Comparison of ENCODE assay signal across 22 cellular contexts in genomic region chr20:37904845-37905244, GRCh38. TPM values are rescaled to one million over a fixed set of nuclear protein-coding genes. Genes with fewer than 3 reads are reported as not detected.
DNase-seq lines count a peak whose midpoint lies in the region; ATAC-seq, FAIRE-seq and TF ChIP-seq lines count a peak whose summit lies in the region.
"Had no signal": no experiment of that assay in that cellular context is flagged by ENCODE, and none has a peak within 500 bp of the region (broad histone marks: within the 10 kb centered on the region; RNA-seq: fewer than 3 reads in every experiment).

No MANE protein-coding gene starts in this region.

- intact Hi-C loops in HepG2 (cut with micrococcal nuclease; ENCODE audit: unreplicated experiment): no loop called here
- intact Hi-C loops in right lobe of liver (cut with DNase I): loop anchor here in 1 of 2 donors (10.0 kb wide), 1 partner anchor 90 kb away; no protein-coding TSS in a partner anchor
- intact Hi-C loops in K562 (cut with micrococcal nuclease): loop anchor here (5.0 kb wide), 1 partner anchor 317 kb away; no protein-coding TSS in a partner anchor
- intact Hi-C loops in transverse colon (cut with DNase I; ENCODE audit: low total_unique reads): no loop called here

- POLR2A ChIA-PET in HepG2 (lab: Yijun Ruan, JAX) (no interaction called here), K562 (lab: Yijun Ruan, JAX) (interaction anchor here (0.6 kb wide), 1 partner anchor 25 kb away, joined by 3 read pairs; no protein-coding TSS in a partner anchor)

- H3K9me3 Mint-ChIP-seq in nephron (no peaks in the 10 kb centered on the region), type B pancreatic cell (no peaks in the 10 kb centered on the region)
- H3K9me3 Mint-ChIP-seq: CD4-positive, alpha-beta T cell had no signal

- H3K27me3 ChIP-seq in HepG2 (ENCODE audit: control insufficient read depth in 1 of 2, insufficient read depth in 2 of 2, low read length in 2 of 2): peaks cover 14 to 70% of the 10 kb centered on the region in 2 experiments; a peak in 4 of 5 replicates
- H3K27me3 ChIP-seq in right lobe of liver: no peaks in the 10 kb centered on the region
- peaks cover 16 to 58% of the 10 kb centered on the region in 2 experiments; a peak in 4 of 5 replicates for H3K27me3 ChIP-seq in K562 (ENCODE audit: control insufficient read depth in 2 of 2, insufficient read depth in 2 of 2, low read length in 2 of 2)
- peaks cover 79% of the 10 kb centered on the region for H3K27me3 ChIP-seq in transverse colon

- no peak for TF ChIP-seq POLR2A in HepG2 (IDR thresholded peaks at IDR 0.05; ENCODE audit: insufficient read depth in 1 of 2, low read depth in 2 of 2, low read length in 2 of 2)
- TF ChIP-seq POLR2A in right lobe of liver (IDR thresholded peaks at IDR 0.05): no peak
- no peak for TF ChIP-seq POLR2A in K562 (conservative IDR thresholded peaks at IDR 0.05)
- no peak for TF ChIP-seq POLR2A in transverse colon (IDR thresholded peaks at IDR 0.05)

- TF ChIP-seq RAD21 in HepG2 (CRISPR knock-in tag; IDR thresholded peaks at IDR 0.05) (no peak), K562 (CRISPR knock-in tag; conservative IDR thresholded peaks at IDR 0.05 in 1 of 2, IDR thresholded peaks at IDR 0.05 in 1 of 2) (no peak)

- ATAC-seq in HepG2 (no peak), right lobe of liver (no peak), K562 (no peak), HG02938 (IDR thresholded peaks at IDR 0.05; ENCODE audit: unreplicated experiment) (no peak)
- ATAC-seq: GM12878, Right ventricle myocardium inferior had no signal

- H4K20me1 ChIP-seq in HepG2 (ENCODE audit: insufficient read depth, low read length): peaks cover 8% of the 10 kb centered on the region; the same call in 1 of the 2 replicates
- H4K20me1 ChIP-seq in K562 (replicated peaks; ENCODE audit: control insufficient read depth, insufficient read depth, low read length): peaks cover 8% of the 10 kb centered on the region

- H3K4me3 ChIP-seq in HepG2 (replicated peaks in 1 of 3; ENCODE audit: insufficient read depth in 1 of 3, low read depth in 2 of 3, low read length in 3 of 3): no peak overlapping the region
- H3K4me3 ChIP-seq in right lobe of liver: no peak overlapping the region
- H3K4me3 ChIP-seq in K562: no peak overlapping the region
- no peak overlapping the region for H3K4me3 ChIP-seq in transverse colon
- H3K4me3 ChIP-seq: BLaER1, GM12878 had no signal

- H3K27ac Mint-ChIP-seq in nephron (peak overlapping the region in 2 of 3 experiments; percentile 22 to 26), type B pancreatic cell (no peak overlapping the region)
- H3K27ac Mint-ChIP-seq: CD4-positive, alpha-beta T cell had no signal

- H3K9me3 ChIP-seq in HepG2 (ENCODE audit: low read length): no peaks in the 10 kb centered on the region
- H3K9me3 ChIP-seq in right lobe of liver: no peaks in the 10 kb centered on the region
- no peaks in the 10 kb centered on the region for H3K9me3 ChIP-seq in K562 (replicated peaks; ENCODE audit: control insufficient read depth, insufficient read depth, low read depth, low read length)
- no peaks in the 10 kb centered on the region for H3K9me3 ChIP-seq in transverse colon
- H3K9me3 ChIP-seq: BLaER1, Caco-2 had no signal

- no peak for TF ChIP-seq CTCF in HepG2 (CRISPR knock-in tag; IDR thresholded peaks at IDR 0.05)
- no peak for TF ChIP-seq CTCF in right lobe of liver (IDR thresholded peaks at IDR 0.05)
- no peak for TF ChIP-seq CTCF in K562 (IDR thresholded peaks at IDR 0.05 in 2 of 3, conservative IDR thresholded peaks at IDR 0.05 in 1 of 3; ENCODE audit: insufficient read depth in 2 of 3, low read depth in 1 of 3, low read length in 3 of 3)
- TF ChIP-seq CTCF in nephron (IDR thresholded peaks at IDR 0.05; ENCODE audit: unreplicated experiment in 3 of 3): no peak
- TF ChIP-seq CTCF in type B pancreatic cell (conservative IDR thresholded peaks at IDR 0.05): no peak
- TF ChIP-seq CTCF in transverse colon (IDR thresholded peaks at IDR 0.05): no peak

- in situ Hi-C loops in HepG2 (cut with HindIII; ENCODE audit: extremely low pct_ligation_motif_present, low pct_unique_long_range_greater_than_20kb) (loop anchor here (5.0 kb wide), 1 partner anchor 87 kb away; no protein-coding TSS in a partner anchor), K562 (cut with MboI) (no loop called here), transverse colon (cut with MboI; ENCODE audit: low pct_ligation_motif_present in 1 of 4, low pct_unique_long_range_greater_than_20kb in 1 of 4, low sequenced_read_pairs in 3 of 4) (no loop called here)

- H3K4me1 Mint-ChIP-seq in nephron (peaks cover 54% of the 10 kb centered on the region), type B pancreatic cell (ENCODE audit: unreplicated experiment) (peaks cover 39% of the 10 kb centered on the region)

- DNase-seq in HepG2 (ENCODE audit: low spot score) (no peak), right lobe of liver (no peak), K562 (ENCODE audit: extremely low read depth in 1 of 4, low spot score in 3 of 4) (no peak), type B pancreatic cell (ENCODE audit: extremely low spot score, unreplicated experiment) (no peak), transverse colon (no peak)
- no peak for DNase-seq in activated CD4-positive, alpha-beta T cell treated with anti-CD3 and anti-CD28 coated beads for 1 hour
- DNase-seq: Caco-2; CD4-positive, alpha-beta T cell; DMS 273 treated with DMSO at 0.1 percent for 48 hours; DND-41; NCI-H1092; NCI-H1436 treated with DMSO at 0.1 percent for 48 hours; NCI-H1930; NCI-H2171; NCI-H345; NCI-H524; OCI-M1 had no signal

- H3K36me3 Mint-ChIP-seq in nephron (ENCODE audit: low read depth): no peaks in the 10 kb centered on the region
- no peaks in the 10 kb centered on the region for H3K36me3 Mint-ChIP-seq in type B pancreatic cell

- H2AFZ ChIP-seq in HepG2 (ENCODE audit: low read length) (no peak overlapping the region), K562 (ENCODE audit: low read depth, low read length) (no peak overlapping the region)

- H3K79me2 ChIP-seq in HepG2 (ENCODE audit: insufficient read depth, low read length): no peaks in the 10 kb centered on the region
- H3K79me2 ChIP-seq in K562 (ENCODE audit: control insufficient read depth, insufficient read depth, low read length): no peaks in the 10 kb centered on the region

- H3K9me1 ChIP-seq in K562 (ENCODE audit: control insufficient read depth, insufficient read depth, low read length): peaks cover 3% of the 10 kb centered on the region

- FAIRE-seq in HepG2 (lab: Jason Lieb, UNC) (no peak), K562 (lab: Jason Lieb, UNC) (no peak)
- FAIRE-seq: GM12878 had no signal

- no peak overlapping the region for H3K9ac ChIP-seq in HepG2 (ENCODE audit: insufficient read depth, low read depth, low read length)
- H3K9ac ChIP-seq in K562 (ENCODE audit: insufficient read depth in 1 of 2, low read depth in 2 of 2, low read length in 2 of 2): no peak overlapping the region
- H3K9ac ChIP-seq: BLaER1 had no signal

- no peak overlapping the region for H3K27ac ChIP-seq in HepG2 (ENCODE audit: extremely low read length, insufficient read depth, low read length)
- H3K27ac ChIP-seq in right lobe of liver: no peak overlapping the region
- no peak overlapping the region for H3K27ac ChIP-seq in K562 (ENCODE audit: extremely low read depth, low read depth, low read length)
- H3K27ac ChIP-seq in transverse colon: no peak overlapping the region
- H3K27ac ChIP-seq: BLaER1 had no signal

- H3K27me3 Mint-ChIP-seq in nephron (ENCODE audit: low read depth) (peaks cover 66% of the 10 kb centered on the region), type B pancreatic cell (peaks cover 56% of the 10 kb centered on the region)

- CTCF ChIA-PET in HepG2 (lab: Yijun Ruan, JAX; ENCODE audit: low intra/inter-chr PET ratio, low total read pairs) (no interaction called here), K562 (lab: Yijun Ruan, JAX; ENCODE audit: low intra/inter-chr PET ratio) (no interaction called here)

- H3K4me3 Mint-ChIP-seq in nephron (peak overlapping the region; percentile 49 to 93 (median 90)), type B pancreatic cell (peak overlapping the region; percentile 58)
- H3K4me3 Mint-ChIP-seq: CD4-positive, alpha-beta T cell had no signal

- peaks cover 7% of the 10 kb centered on the region; the same call in 1 of the 2 replicates for H3K4me1 ChIP-seq in HepG2 (ENCODE audit: insufficient read depth, low read length)
- peaks cover 0 to 10% (median 0%) of the 10 kb centered on the region in 4 donors for H3K4me1 ChIP-seq in right lobe of liver
- H3K4me1 ChIP-seq in K562 (replicated peaks in 1 of 2; ENCODE audit: control insufficient read depth in 2 of 2, insufficient read depth in 2 of 2, low read length in 2 of 2): peaks cover 0 to 13% of the 10 kb centered on the region in 2 experiments; a peak in 2 of 5 replicates
- peaks cover 0 to 14% (median 11%) of the 10 kb centered on the region in 4 donors for H3K4me1 ChIP-seq in transverse colon
- H3K4me1 ChIP-seq: Caco-2 had no signal

- H3K4me2 ChIP-seq in HepG2 (ENCODE audit: low read depth, low read length): no peak overlapping the region
- H3K4me2 ChIP-seq in K562 (ENCODE audit: insufficient read depth, low read length): no peak overlapping the region
- H3K4me2 ChIP-seq: BLaER1 had no signal

- no peak for TF ChIP-seq EP300 in HepG2 (IDR thresholded peaks at IDR 0.05; ENCODE audit: low read depth in 2 of 2, low read length in 2 of 2)
- TF ChIP-seq EP300 in HepG2 (CRISPR knock-in tag; IDR thresholded peaks at IDR 0.05; ENCODE audit: borderline replicate concordance): no peak
- TF ChIP-seq EP300 in K562 (IDR thresholded peaks at IDR 0.05; ENCODE audit: low read length): no peak
- no peak for TF ChIP-seq EP300 in transverse colon (IDR thresholded peaks at IDR 0.05; ENCODE audit: low read depth)

- 52% methylated on average over 6 of the region's 6 CpGs for WGBS in HepG2 (ENCODE audit: low lambda C conversion rate)
- WGBS in right lobe of liver (ENCODE audit: insufficient coverage, low coverage, low lambda C conversion rate, missing lambda C conversion rate): 69% methylated on average over 3 of the region's 6 CpGs
- WGBS in K562 (ENCODE audit: insufficient coverage, low coverage, missing lambda C conversion rate): 4% methylated on average over 6 of the region's 6 CpGs
- 71 to 80% methylated on average over 3 to 6 of the region's 6 CpGs for WGBS in transverse colon (ENCODE audit: low coverage in 1 of 2), 2 donors

- H3K36me3 ChIP-seq in HepG2 (replicated peaks in 1 of 2; ENCODE audit: control insufficient read depth in 1 of 2, insufficient read depth in 2 of 2, low read length in 2 of 2): no peaks in the 10 kb centered on the region
- no peaks in the 10 kb centered on the region for H3K36me3 ChIP-seq in right lobe of liver
- H3K36me3 ChIP-seq in K562 (ENCODE audit: control insufficient read depth, insufficient read depth, low read length): no peaks in the 10 kb centered on the region; the same call in 2 of the 3 replicates
- H3K36me3 ChIP-seq in transverse colon: no peaks in the 10 kb centered on the region
- H3K36me3 ChIP-seq: BLaER1 had no signal

- BruUV-seq in HepG2 (replicated peaks; lab: Mats Ljungman, UMichigan) (no TSS peak), K562 (replicated peaks; lab: Mats Ljungman, UMichigan) (no TSS peak)

RNA-seq across cellular contexts. Expression of gene VSTM2L, which starts 1.9 kb away (rescaled TPM):
- total RNA-seq in HepG2 (2016; rRNA removed; fragmentation: Illumina TruSeq; extraction: Trizol) (not detected in 2 replicates), right lobe of liver (10 to 100 TPM in 1 of 6 experiments, 1 to 10 TPM in 3, under 1 TPM in 2; 0.56 to 10.7 (median 1.8) TPM), K562 (2014; rRNA removed) (not detected in 2 replicates), K562 (2014; rRNA removed; fragmentation: Illumina TruSeq; extraction: Trizol) (not detected in 2 replicates), K562 (2015; rRNA removed; fragmentation: Illumina TruSeq; extraction: Trizol) (not detected in 2 replicates), K562 (2021) (not detected in 2 replicates), type B pancreatic cell (ENCODE audit: low replicate concordance) (11.4 and 11.6 TPM in 2 replicates), transverse colon (1 to 10 TPM in 3 of 4 donors, not detected in 1; 3.0 to 6.6 (median 3.0) TPM)
- total RNA-seq in HepG2 (2016; cell fraction: cytosol; rRNA removed; fragmentation: Illumina TruSeq; extraction: Trizol; ENCODE audit: low read depth): not detected in 2 replicates
- 0.04 TPM in 1 of 2 replicates, not detected in the other for total RNA-seq in HepG2 (2016; cell fraction: insoluble cytoplasmic fraction; rRNA removed; fragmentation: Illumina TruSeq; extraction: Trizol)
- not detected in 2 replicates for total RNA-seq in HepG2 (2016; cell fraction: membrane; rRNA removed; fragmentation: Illumina TruSeq; extraction: Trizol)
- total RNA-seq in HepG2 (2016; cell fraction: nucleus; rRNA removed; fragmentation: Illumina TruSeq; extraction: Trizol): not detected in 2 replicates
- polyA plus RNA-seq in HepG2 (2011; rRNA removed) (0.03 TPM in 1 of 2 replicates, not detected in the other), K562 (2011; rRNA removed) (not detected in 2 replicates), K562 (2014; fragmentation: Illumina TruSeq; extraction: Trizol) (not detected in 2 replicates), K562 (2014; fragmentation: Nextera tagmentation; extraction: Ambion mirVana) (not detected), K562 (2014; rRNA removed) (not detected in 2 replicates)
- polyA plus RNA-seq in HepG2 (2011; cell fraction: cytosol; rRNA removed): not detected in 2 replicates
- polyA plus RNA-seq in HepG2 (2011; cell fraction: nucleus; rRNA removed): not detected in 2 replicates
- polyA plus RNA-seq in HepG2 (2012): 0.19 TPM in 1 of 2 replicates, not detected in the other
- polyA plus RNA-seq in HepG2 (2016; cell fraction: cytosol; fragmentation: Illumina TruSeq; extraction: Trizol; ENCODE audit: low read depth): 0.08 TPM in 1 of 2 replicates, not detected in the other
- not detected in 2 replicates for polyA plus RNA-seq in HepG2 (2016; cell fraction: insoluble cytoplasmic fraction; fragmentation: Illumina TruSeq; extraction: Trizol; ENCODE audit: low read depth)
- polyA plus RNA-seq in HepG2 (2016; cell fraction: membrane; fragmentation: Illumina TruSeq; extraction: Trizol; ENCODE audit: low read depth): not detected in 2 replicates
- not detected in 2 replicates for polyA plus RNA-seq in HepG2 (2016; cell fraction: nucleus; fragmentation: Illumina TruSeq; extraction: Trizol; ENCODE audit: insufficient read depth, low read depth)
- polyA minus RNA-seq in HepG2 (2011; rRNA and poly(A)+ RNA removed; ENCODE audit: low replicate concordance): not detected in 2 replicates
- polyA minus RNA-seq in HepG2 (2011; cell fraction: cytosol; rRNA and poly(A)+ RNA removed): not detected in 2 replicates
- polyA minus RNA-seq in HepG2 (2011; cell fraction: nucleus; rRNA and poly(A)+ RNA removed): not detected in 2 replicates
- not detected in 2 replicates for total RNA-seq in K562 (2011; cell fraction: chromatin; rRNA removed; ENCODE audit: low replicate concordance)
- not detected in 2 replicates for total RNA-seq in K562 (2011; cell fraction: nucleolus; rRNA removed)
- total RNA-seq in K562 (2011; cell fraction: nucleoplasm; rRNA removed): not detected in 2 replicates
- not detected in 2 replicates for polyA plus RNA-seq in K562 (2011; cell fraction: cytosol; rRNA removed)
- polyA plus RNA-seq in K562 (2011; cell fraction: nucleus; rRNA removed): not detected in 2 replicates
- not detected in 2 replicates for polyA plus RNA-seq in K562 (2012)
- not detected in 2 replicates for polyA minus RNA-seq in K562 (2011; rRNA and poly(A)+ RNA removed)
- not detected in 2 replicates for polyA minus RNA-seq in K562 (2011; cell fraction: cytosol; rRNA and poly(A)+ RNA removed)
- not detected in 2 replicates for polyA minus RNA-seq in K562 (2011; cell fraction: nucleus; rRNA and poly(A)+ RNA removed)
- total RNA-seq: Caco-2; CD4-positive, alpha-beta T cell had no signal

Comparison
In these comparisons a context has a peak if more than half of its experiments do, and no peak if none do; other contexts are left out.
1. Of the 241 proteins assayed by ChIP-seq in both HepG2 and K562: peak only in HepG2: none; only in K562: ZFP36; in both: none; in neither: 240.